Comparison of ENCODE assay signal across 8 cellular contexts in genomic region chr11:68632802-68633201, GRCh38.
A peak's percentile ranks its signal among the peaks of the same experiment; 100 is the strongest.
DNase-seq lines count a peak whose midpoint lies in the region; TF ChIP-seq lines count a peak whose summit lies in the region.

No MANE protein-coding gene starts in this region.

- DNase-seq in AG09309 (ENCODE audit: low read depth) (peak; percentile 2), GM20000 (ENCODE audit: low spot score) (peak; percentile 35), NCI-H345 treated with DMSO at 0.1 percent for 48 hours (lab: John Stamatoyannopoulos, UW; ENCODE audit: unreplicated experiment) (peak; percentile 18), foreskin fibroblast (peak; percentile 50 to 82), superior temporal gyrus (ENCODE audit: extremely low spot score) (no peak)
- DNase-seq in activated CD4-positive, alpha-beta T cell treated with anti-CD3 and anti-CD28 coated beads, Interleukin-2, amount 50 U/mL, for 4 hours = peak; percentile 30 to 35
- DNase-seq in stimulated activated CD4-positive, alpha-beta T cell treated with anti-CD3 and anti-CD28 coated beads, Interleukin-4, amount 100 ng/mL, for 24 hours = peak; percentile 12
- DNase-seq in activated CD4-positive, CD25-positive, alpha-beta regulatory T cell treated with anti-CD3 and anti-CD28 coated beads, Interleukin-2, amount 50 U/mL, for 72 hours = no peak

- TF ChIP-seq CTCF in AG09309 (IDR thresholded peaks at IDR 0.05; ENCODE audit: control insufficient read depth, insufficient read depth, low read depth, low read length, missing control alignments) = peak; percentile 62
- TF ChIP-seq CTCF in GM20000 (IDR thresholded peaks at IDR 0.05; ENCODE audit: extremely low read depth, missing control alignments) = peak; percentile 17
- peak; percentile 49 for TF ChIP-seq CTCF in foreskin fibroblast (IDR thresholded peaks at IDR 0.05; ENCODE audit: low read depth, low read length)

- H3K4me3 ChIP-seq in AG09309 (ENCODE audit: control insufficient read depth, low read depth, low read length) (no peak overlapping the region), foreskin fibroblast (ENCODE audit: low read depth in 1 of 2, low read length in 2 of 2) (no peak overlapping the region)

Comparison
In these comparisons a context has a peak if more than half of its experiments do, and no peak if none do; other contexts are left out.
1. DNase-seq: peak in AG09309 (single experiment), GM20000 (single experiment), NCI-H345 treated with DMSO at 0.1 percent for 48 hours (single experiment), activated CD4-positive, alpha-beta T cell treated with anti-CD3 and anti-CD28 coated beads, Interleukin-2, amount 50 U/mL, for 4 hours (2 of 2), foreskin fibroblast (2 of 2) and stimulated activated CD4-positive, alpha-beta T cell treated with anti-CD3 and anti-CD28 coated beads, Interleukin-4, amount 100 ng/mL, for 24 hours (single experiment); none in activated CD4-positive, CD25-positive, alpha-beta regulatory T cell treated with anti-CD3 and anti-CD28 coated beads, Interleukin-2, amount 50 U/mL, for 72 hours (single experiment) and superior temporal gyrus (single experiment).
2. Peak in every context shown above with its lines, with median percentiles within 50 percentile points of each other: CTCF ChIP-seq.